Comparison of ENCODE assay signal across 8 cellular contexts in the genomic region with DNA sequence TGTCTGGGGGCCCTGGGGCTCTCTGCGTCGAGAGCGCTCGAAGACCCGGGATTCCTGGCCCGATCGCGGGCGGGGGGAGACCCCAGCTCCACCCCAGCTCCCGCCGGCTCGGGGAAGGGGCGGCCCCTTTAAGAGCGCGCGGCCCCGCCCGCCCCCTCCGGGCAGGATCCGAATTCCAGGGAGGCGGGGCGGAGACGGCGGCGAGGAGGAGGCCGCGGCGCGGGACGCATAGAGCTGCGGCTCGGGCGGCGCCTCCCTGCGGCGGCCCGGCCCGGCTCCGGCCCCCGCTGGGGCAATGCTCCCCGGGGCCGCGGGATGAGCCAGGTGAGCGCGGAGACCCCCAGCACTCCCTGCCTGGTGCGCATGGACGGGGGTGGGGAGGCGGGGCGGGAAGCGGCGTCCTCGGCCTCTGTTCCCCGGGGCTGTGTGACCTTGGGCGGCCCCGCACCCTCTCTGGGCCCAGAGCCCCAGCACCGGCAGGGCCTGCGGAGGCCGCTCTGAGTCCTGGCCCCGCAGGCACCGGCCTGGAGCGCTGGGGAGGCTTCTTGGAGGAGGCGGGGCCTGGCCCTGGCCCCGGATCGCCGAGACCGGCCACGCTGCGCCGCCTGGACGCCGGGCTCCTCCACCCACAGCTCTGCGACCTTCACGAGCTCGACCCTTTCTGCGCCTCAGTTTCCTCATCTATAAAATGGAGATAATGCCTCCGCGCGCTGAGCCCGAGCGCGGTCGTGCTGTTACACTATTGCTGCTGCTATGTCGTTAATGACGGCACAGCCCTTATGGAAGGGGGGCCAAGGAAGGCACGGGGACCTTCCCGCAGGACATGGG. TPM values are rescaled to one million over a fixed set of nuclear protein-coding genes. Genes with fewer than 3 reads are reported as not detected.
DNase-seq lines count a peak whose midpoint lies in the region; ATAC-seq, FAIRE-seq and TF ChIP-seq lines count a peak whose summit lies in the region.

No MANE protein-coding gene starts in this region.

- H3K27ac Mint-ChIP-seq in activated T-helper 1 cell treated with anti-CD3 and anti-CD28 coated beads, Interleukin-12 subunit alpha, Interleukin-12 subunit beta, Interleukin-2, Interleukin-4 antibody, amounts not matched to agents 30 ng/mL and 10 ng/mL and 1 ng/mL, durations not matched to agents 14 hours and 24 hours and 36 hours, result peak overlapping the region; percentile 58
- H3K27ac Mint-ChIP-seq in natural killer cell treated with Interleukin-12 subunit alpha and Interleukin-12 subunit beta and Interleukin-15 and Interleukin-18, amount 100 ng/mL, for 72 hours, result no peak overlapping the region

- no peaks in the 10 kb centered on the region for H3K27me3 ChIP-seq in AG04450 (ENCODE audit: control insufficient read depth, insufficient read depth, low read length)

- H3K4me1 Mint-ChIP-seq in activated T-helper 1 cell treated with anti-CD3 and anti-CD28 coated beads, Interleukin-12 subunit alpha, Interleukin-12 subunit beta, Interleukin-2, Interleukin-4 antibody, amounts not matched to agents 30 ng/mL and 10 ng/mL and 1 ng/mL, durations not matched to agents 14 hours and 24 hours and 36 hours (ENCODE audit: low read depth), result no peaks in the 10 kb centered on the region
- H3K4me1 Mint-ChIP-seq in natural killer cell treated with Interleukin-12 subunit alpha and Interleukin-12 subunit beta and Interleukin-15 and Interleukin-18, amount 100 ng/mL, for 72 hours (ENCODE audit: low read depth in 2 of 2), result peaks cover 0 to 18% of the 10 kb centered on the region in 2 donors

- intact Hi-C loops in activated T-helper 1 cell treated with anti-CD3 and anti-CD28 coated beads, Interleukin-12 subunit alpha, Interleukin-12 subunit beta, Interleukin-2, Interleukin-4 antibody, amounts not matched to agents 30 ng/mL and 10 ng/mL and 1 ng/mL, durations not matched to agents 14 hours and 24 hours and 36 hours (cut with micrococcal nuclease), result loop anchor here (2.0 to 5.0 kb wide), 2 partner anchors 36 to 80 kb away; a partner anchor contains a TSS

- peak overlapping the region; percentile 52 for H3K27ac ChIP-seq in AG04450 (ENCODE audit: low read depth, low read length)

- H3K4me3 ChIP-seq in AG04450 (ENCODE audit: low read depth, low read length) (peak overlapping the region; percentile 76), GM12865 (ENCODE audit: low read depth, low read length) (peak overlapping the region; percentile 41)

- no peaks in the 10 kb centered on the region for H3K9me3 Mint-ChIP-seq in activated T-helper 1 cell treated with anti-CD3 and anti-CD28 coated beads, Interleukin-12 subunit alpha, Interleukin-12 subunit beta, Interleukin-2, Interleukin-4 antibody, amounts not matched to agents 30 ng/mL and 10 ng/mL and 1 ng/mL, durations not matched to agents 14 hours and 24 hours and 36 hours
- H3K9me3 Mint-ChIP-seq in natural killer cell treated with Interleukin-12 subunit alpha and Interleukin-12 subunit beta and Interleukin-15 and Interleukin-18, amount 100 ng/mL, for 72 hours, result no peaks in the 10 kb centered on the region

- TF ChIP-seq CTCF in AG04450 (IDR thresholded peaks at IDR 0.05; ENCODE audit: low read depth, low read length) (no peak), GM12865 (IDR thresholded peaks at IDR 0.05; ENCODE audit: insufficient read depth, low read depth, low read length, missing control alignments) (no peak)

- no peak for FAIRE-seq in frontal cortex (lab: Jason Lieb, UNC)

- peak overlapping the region; percentile 81 for H3K4me3 Mint-ChIP-seq in activated T-helper 1 cell treated with anti-CD3 and anti-CD28 coated beads, Interleukin-12 subunit alpha, Interleukin-12 subunit beta, Interleukin-2, Interleukin-4 antibody, amounts not matched to agents 30 ng/mL and 10 ng/mL and 1 ng/mL, durations not matched to agents 14 hours and 24 hours and 36 hours
- H3K4me3 Mint-ChIP-seq in natural killer cell treated with Interleukin-12 subunit alpha and Interleukin-12 subunit beta and Interleukin-15 and Interleukin-18, amount 100 ng/mL, for 72 hours, result peak overlapping the region; percentile 72

- H3K27me3 Mint-ChIP-seq in activated T-helper 1 cell treated with anti-CD3 and anti-CD28 coated beads, Interleukin-12 subunit alpha, Interleukin-12 subunit beta, Interleukin-2, Interleukin-4 antibody, amounts not matched to agents 30 ng/mL and 10 ng/mL and 1 ng/mL, durations not matched to agents 14 hours and 24 hours and 36 hours (ENCODE audit: insufficient read depth), result peaks cover 6% of the 10 kb centered on the region
- peaks cover 10 to 11% of the 10 kb centered on the region in 2 donors for H3K27me3 Mint-ChIP-seq in natural killer cell treated with Interleukin-12 subunit alpha and Interleukin-12 subunit beta and Interleukin-15 and Interleukin-18, amount 100 ng/mL, for 72 hours

- CTCF ChIA-PET in AG04450 (lab: Charles Lee), result interaction anchor here (0.6 to 2.4 kb wide), 7 partner anchors 9 to 42 kb away, joined by 3 to 7 read pairs (median 4); no protein-coding TSS in a partner anchor

- ATAC-seq in natural killer cell treated with Interleukin-12 subunit alpha and Interleukin-12 subunit beta and Interleukin-15 and Interleukin-18, amount 100 ng/mL, for 72 hours, result peak; percentile 29 to 54

- H3K9me3 ChIP-seq in AG04450 (ENCODE audit: control insufficient read depth, insufficient read depth, low read length), result no peaks in the 10 kb centered on the region; the same call in 1 of the 2 replicates

- POLR2A ChIA-PET in AG04450 (lab: Yijun Ruan, JAX), result interaction anchor here (0.6 to 1.1 kb wide), 4 partner anchors 10 to 50 kb away, joined by 3 to 8 read pairs (median 3); a partner anchor contains a TSS

- H3K36me3 Mint-ChIP-seq in activated T-helper 1 cell treated with anti-CD3 and anti-CD28 coated beads, Interleukin-12 subunit alpha, Interleukin-12 subunit beta, Interleukin-2, Interleukin-4 antibody, amounts not matched to agents 30 ng/mL and 10 ng/mL and 1 ng/mL, durations not matched to agents 14 hours and 24 hours and 36 hours (ENCODE audit: low read depth), result no peaks in the 10 kb centered on the region
- H3K36me3 Mint-ChIP-seq in natural killer cell treated with Interleukin-12 subunit alpha and Interleukin-12 subunit beta and Interleukin-15 and Interleukin-18, amount 100 ng/mL, for 72 hours, result no peaks in the 10 kb centered on the region

- DNase-seq in AG04450 (ENCODE audit: low read depth, low spot score) (no peak), GM12865 (ENCODE audit: low read depth) (no peak), NCI-H446 (lab: John Stamatoyannopoulos, UW) (peak; percentile 69 to 85), frontal cortex (ENCODE audit: low spot score in 2 of 2) (peak; percentile 84 to 87), pons (ENCODE audit: low spot score) (no peak), superior temporal gyrus (ENCODE audit: extremely low spot score) (no peak)
- peak; percentile 39 for DNase-seq in activated T-helper 1 cell treated with anti-CD3 and anti-CD28 coated beads, Interleukin-12 subunit alpha, Interleukin-12 subunit beta, Interleukin-2, Interleukin-4 antibody, amounts not matched to agents 30 ng/mL and 10 ng/mL and 1 ng/mL, durations not matched to agents 14 hours and 24 hours and 36 hours (ENCODE audit: low spot score)
- DNase-seq in natural killer cell treated with Interleukin-12 subunit alpha and Interleukin-12 subunit beta and Interleukin-15 and Interleukin-18, amount 100 ng/mL, for 72 hours (ENCODE audit: low spot score), result no peak

RNA-seq across cellular contexts. Expression of a gene that starts 0.6 kb away (rescaled TPM):
- 4.5 and 5.2 TPM in 2 replicates for polyA plus RNA-seq in AG04450 (2011; rRNA removed)
- polyA minus RNA-seq in AG04450 (2011; rRNA and poly(A)+ RNA removed), result 2.2 and 2.9 TPM in 2 replicates
- 2.6 and 3.2 TPM in 2 replicates for total RNA-seq in activated T-helper 1 cell treated with anti-CD3 and anti-CD28 coated beads, Interleukin-12 subunit alpha, Interleukin-12 subunit beta, Interleukin-2, Interleukin-4 antibody, amounts not matched to agents 30 ng/mL and 10 ng/mL and 1 ng/mL, durations not matched to agents 14 hours and 24 hours and 36 hours
- total RNA-seq in frontal cortex, result 2.9 TPM
- under 1 TPM in 1 of 2 donors, not detected in 1; 0.43 TPM for total RNA-seq in natural killer cell treated with Interleukin-12 subunit alpha and Interleukin-12 subunit beta and Interleukin-15 and Interleukin-18, amount 100 ng/mL, for 72 hours

RNA-seq across cellular contexts. Expression of a gene that starts 8.5 kb away (rescaled TPM):
- polyA plus RNA-seq in AG04450 (2011; rRNA removed), result not detected in 2 replicates
- polyA minus RNA-seq in AG04450 (2011; rRNA and poly(A)+ RNA removed), result not detected in 2 replicates
- 0.15 and 0.65 TPM in 2 replicates for total RNA-seq in activated T-helper 1 cell treated with anti-CD3 and anti-CD28 coated beads, Interleukin-12 subunit alpha, Interleukin-12 subunit beta, Interleukin-2, Interleukin-4 antibody, amounts not matched to agents 30 ng/mL and 10 ng/mL and 1 ng/mL, durations not matched to agents 14 hours and 24 hours and 36 hours
- 2.0 TPM for total RNA-seq in frontal cortex
- total RNA-seq in natural killer cell treated with Interleukin-12 subunit alpha and Interleukin-12 subunit beta and Interleukin-15 and Interleukin-18, amount 100 ng/mL, for 72 hours, result 1 to 10 TPM; 2.0 TPM

RNA-seq across cellular contexts. Expression of a gene that starts 39.0 kb away (rescaled TPM):
- polyA plus RNA-seq in AG04450 (2011; rRNA removed), result 146 and 185 TPM in 2 replicates
- 206 and 243 TPM in 2 replicates for polyA minus RNA-seq in AG04450 (2011; rRNA and poly(A)+ RNA removed)
- total RNA-seq in activated T-helper 1 cell treated with anti-CD3 and anti-CD28 coated beads, Interleukin-12 subunit alpha, Interleukin-12 subunit beta, Interleukin-2, Interleukin-4 antibody, amounts not matched to agents 30 ng/mL and 10 ng/mL and 1 ng/mL, durations not matched to agents 14 hours and 24 hours and 36 hours, result 454 and 463 TPM in 2 replicates
- total RNA-seq in frontal cortex, result 205 TPM
- 100 to 1,000 TPM; 344 to 348 TPM for total RNA-seq in natural killer cell treated with Interleukin-12 subunit alpha and Interleukin-12 subunit beta and Interleukin-15 and Interleukin-18, amount 100 ng/mL, for 72 hours

RNA-seq across cellular contexts. Expression of a gene that starts 39.3 kb away (rescaled TPM):
- 9.9 and 13.8 TPM in 2 replicates for polyA plus RNA-seq in AG04450 (2011; rRNA removed)
- 3.6 and 5.0 TPM in 2 replicates for polyA minus RNA-seq in AG04450 (2011; rRNA and poly(A)+ RNA removed)
- 53.3 and 59.4 TPM in 2 replicates for total RNA-seq in activated T-helper 1 cell treated with anti-CD3 and anti-CD28 coated beads, Interleukin-12 subunit alpha, Interleukin-12 subunit beta, Interleukin-2, Interleukin-4 antibody, amounts not matched to agents 30 ng/mL and 10 ng/mL and 1 ng/mL, durations not matched to agents 14 hours and 24 hours and 36 hours
- total RNA-seq in frontal cortex, result 14.7 TPM
- 10 to 100 TPM; 33.6 to 69.0 TPM for total RNA-seq in natural killer cell treated with Interleukin-12 subunit alpha and Interleukin-12 subunit beta and Interleukin-15 and Interleukin-18, amount 100 ng/mL, for 72 hours

Comparison
In these comparisons a context has a peak if more than half of its experiments do, and no peak if none do; other contexts are left out.
1. DNase-seq: peak in NCI-H446 (2 of 2), activated T-helper 1 cell treated with anti-CD3 and anti-CD28 coated beads, Interleukin-12 subunit alpha, Interleukin-12 subunit beta, Interleukin-2, Interleukin-4 antibody, amounts not matched to agents 30 ng/mL and 10 ng/mL and 1 ng/mL, durations not matched to agents 14 hours and 24 hours and 36 hours (single experiment) and frontal cortex (2 of 2); none in AG04450 (single experiment), GM12865 (single experiment), natural killer cell treated with Interleukin-12 subunit alpha and Interleukin-12 subunit beta and Interleukin-15 and Interleukin-18, amount 100 ng/mL, for 72 hours (single experiment), pons (single experiment) and superior temporal gyrus (single experiment).